17 cellular contexts compared by ENCODE assay signal in genomic region chr15:44670087-44670945, GRCh38. TPM values are rescaled to one million over a fixed set of nuclear protein-coding genes. Genes with fewer than 3 reads are reported as not detected.
DNase-seq lines count a peak whose midpoint lies in the region; ATAC-seq and TF ChIP-seq lines count a peak whose summit lies in the region.
"Had no signal": no experiment of that assay in that cellular context is flagged by ENCODE, and none has a peak within 500 bp of the region (broad histone marks: within the 10 kb centered on the region; RNA-seq: fewer than 3 reads in every experiment).

No MANE protein-coding gene starts in this region.

- CTCF ChIA-PET in T-cell (lab: Charles Lee): interaction anchor here in 1 of 2 donors (0.7 kb wide), 1 partner anchor 41 kb away, joined by 3 read pairs; the partner anchor contains the start of genes B2M and PATL2

- H3K9me3 ChIP-seq in neuronal stem cell (replicated peaks in 1 of 2; ENCODE audit: control insufficient read depth in 2 of 2, insufficient read depth in 1 of 2, low read depth in 1 of 2, low read length in 2 of 2) (peaks cover 0 to 2% of the 10 kb centered on the region in 2 donors), prostate gland (no peaks in the 10 kb centered on the region)

- no peaks in the 10 kb centered on the region for H3K36me3 ChIP-seq in neuronal stem cell (replicated peaks in 1 of 2; ENCODE audit: control insufficient read depth in 2 of 2, insufficient read depth in 2 of 2, low read length in 2 of 2)
- no peaks in the 10 kb centered on the region for H3K36me3 ChIP-seq in prostate gland
- H3K36me3 ChIP-seq: brain microvascular endothelial cell had no signal

- no peaks in the 10 kb centered on the region for H3K9me3 Mint-ChIP-seq in activated T-cell treated with anti-CD3 and anti-CD28 coated beads, Interleukin-2, amount 50 U/mL, for 72 hours
- no peaks in the 10 kb centered on the region for H3K9me3 Mint-ChIP-seq in T-cell
- peaks cover 0 to 3% of the 10 kb centered on the region in 2 donors for H3K9me3 Mint-ChIP-seq in stimulated activated naive B cell treated with anti-CD40 and anti-IgM and Interleukin-4, amounts not matched to agents 10 μg/mL and 1 μg/mL and 100 μg/mL, for 72 hours
- H3K9me3 Mint-ChIP-seq: dendritic cell treated with granulocyte-macrophage colony-stimulating factor and Interleukin-4, amounts not matched to agents 40 ng/mL and 50 ng/mL, for 4 days; H9 had no signal

- no peak for TF ChIP-seq POLR2A in prostate gland (IDR thresholded peaks at IDR 0.05)

- intact Hi-C loops in prostate gland (cut with DNase I): no loop called here

- H3K14ac ChIP-seq in neuronal stem cell (ENCODE audit: low read length): no peak overlapping the region

- H3K9ac ChIP-seq in neuronal stem cell (ENCODE audit: low read depth, low read length, poor library complexity): no peak overlapping the region

- no peak overlapping the region for H3K4me2 ChIP-seq in neuronal stem cell (ENCODE audit: insufficient read depth, low read length, poor library complexity, severe bottlenecking)

- H3K27ac ChIP-seq in neuronal stem cell (replicated peaks; ENCODE audit: low read length) (no peak overlapping the region), prostate gland (no peak overlapping the region)
- H3K27ac ChIP-seq: brain microvascular endothelial cell had no signal

- H4K91ac ChIP-seq in neuronal stem cell (ENCODE audit: low read depth, low read length, poor library complexity): no peak overlapping the region

- no peak for DNase-seq in activated T-cell treated with anti-CD3 and anti-CD28 coated beads, Interleukin-2, amount 50 U/mL, for 72 hours
- DNase-seq in activated T-cell treated with anti-CD3 and anti-CD28 coated beads for 4 hours (no peak), T-cell (no peak), germinal center (ENCODE audit: low spot score) (peak; percentile 24), neuronal stem cell (ENCODE audit: low spot score) (no peak), prostate gland (ENCODE audit: low spot score) (no peak), NCI-H1436 treated with DMSO at 0.1 percent for 48 hours (lab: John Stamatoyannopoulos, UW) (no peak)
- DNase-seq in stimulated activated naive B cell treated with anti-CD40 and anti-IgM and Interleukin-4, amounts not matched to agents 10 μg/mL and 1 μg/mL and 100 μg/mL, for 72 hours: no peak
- DNase-seq: ACHN; brain microvascular endothelial cell; COR-L47; H9; midbrain; NCI-H2171 treated with DMSO at 0.1 percent for 48 hours; stimulated activated CD4-positive, alpha-beta T cell treated with anti-CD3 and anti-CD28 coated beads, Interleukin-4, amount 100 ng/mL, for 24 hours had no signal

- no peaks in the 10 kb centered on the region for H3K27me3 Mint-ChIP-seq in activated T-cell treated with anti-CD3 and anti-CD28 coated beads, Interleukin-2, amount 50 U/mL, for 72 hours (ENCODE audit: low read depth)
- H3K27me3 Mint-ChIP-seq in T-cell: no peaks in the 10 kb centered on the region
- no peaks in the 10 kb centered on the region for H3K27me3 Mint-ChIP-seq in stimulated activated naive B cell treated with anti-CD40 and anti-IgM and Interleukin-4, amounts not matched to agents 10 μg/mL and 1 μg/mL and 100 μg/mL, for 72 hours
- H3K27me3 Mint-ChIP-seq: dendritic cell treated with granulocyte-macrophage colony-stimulating factor and Interleukin-4, amounts not matched to agents 40 ng/mL and 50 ng/mL, for 4 days had no signal

- no peak overlapping the region for H4K8ac ChIP-seq in neuronal stem cell (ENCODE audit: low read depth, low read length)

- H3K4me1 ChIP-seq in neuronal stem cell (ENCODE audit: control insufficient read depth in 2 of 2, insufficient read depth in 1 of 2, low read depth in 1 of 2, low read length in 2 of 2) (no peaks in the 10 kb centered on the region), prostate gland (replicated peaks) (no peaks in the 10 kb centered on the region)

- no peak for ATAC-seq in activated T-cell treated with anti-CD3 and anti-CD28 coated beads, Interleukin-2, amount 50 U/mL, for 72 hours (replicated peaks in 1 of 2)
- ATAC-seq in T-cell (replicated peaks in 1 of 4): no peak
- peak; percentile 52 to 54 for ATAC-seq in stimulated activated naive B cell treated with anti-CD40 and anti-IgM and Interleukin-4, amounts not matched to agents 10 μg/mL and 1 μg/mL and 100 μg/mL, for 72 hours (replicated peaks)
- ATAC-seq: Right ventricle myocardium inferior had no signal

- no peak overlapping the region for H2BK15ac ChIP-seq in neuronal stem cell (ENCODE audit: low read length)

- H3K23ac ChIP-seq in neuronal stem cell (ENCODE audit: low read depth, low read length, poor library complexity): no peak overlapping the region

- TF ChIP-seq CTCF in prostate gland (IDR thresholded peaks at IDR 0.05): no peak

- peaks cover 84% of the 10 kb centered on the region for H3K4me1 Mint-ChIP-seq in activated T-cell treated with anti-CD3 and anti-CD28 coated beads, Interleukin-2, amount 50 U/mL, for 72 hours (ENCODE audit: low read depth)
- peaks cover 90 to 95% (median 95%) of the 10 kb centered on the region in 3 donors for H3K4me1 Mint-ChIP-seq in T-cell
- H3K4me1 Mint-ChIP-seq in stimulated activated naive B cell treated with anti-CD40 and anti-IgM and Interleukin-4, amounts not matched to agents 10 μg/mL and 1 μg/mL and 100 μg/mL, for 72 hours: peaks cover 50 to 87% of the 10 kb centered on the region in 2 donors

- POLR2A ChIA-PET in T-cell (lab: Charles Lee): interaction anchor here (0.6 to 1.6 kb wide), 5 partner anchors 23 to 345 kb away, joined by 3 to 6 read pairs (median 4); partner anchors contain the start of genes B2M (in 1 of the 2) and PATL2 (in 1 of the 2)

- no peaks in the 10 kb centered on the region for H3K79me1 ChIP-seq in neuronal stem cell (ENCODE audit: low read depth, low read length)

- H2AK5ac ChIP-seq in neuronal stem cell (ENCODE audit: low read depth, low read length): no peak overlapping the region

- peaks cover 0 to 1% of the 10 kb centered on the region in 2 donors for H3K36me3 Mint-ChIP-seq in activated T-cell treated with anti-CD3 and anti-CD28 coated beads, Interleukin-2, amount 50 U/mL, for 72 hours (ENCODE audit: insufficient read depth in 2 of 2)
- peaks cover 5% of the 10 kb centered on the region for H3K36me3 Mint-ChIP-seq in T-cell
- peaks cover 3% of the 10 kb centered on the region in 2 donors for H3K36me3 Mint-ChIP-seq in stimulated activated naive B cell treated with anti-CD40 and anti-IgM and Interleukin-4, amounts not matched to agents 10 μg/mL and 1 μg/mL and 100 μg/mL, for 72 hours

- H2BK120ac ChIP-seq in neuronal stem cell (ENCODE audit: low read depth, low read length): no peak overlapping the region

- H3K27ac Mint-ChIP-seq in activated T-cell treated with anti-CD3 and anti-CD28 coated beads, Interleukin-2, amount 50 U/mL, for 72 hours: peak overlapping the region; percentile 91
- H3K27ac Mint-ChIP-seq in T-cell: peak overlapping the region; percentile 93 to 94
- peak overlapping the region; percentile 42 for H3K27ac Mint-ChIP-seq in stimulated activated naive B cell treated with anti-CD40 and anti-IgM and Interleukin-4, amounts not matched to agents 10 μg/mL and 1 μg/mL and 100 μg/mL, for 72 hours
- H3K27ac Mint-ChIP-seq: dendritic cell treated with granulocyte-macrophage colony-stimulating factor and Interleukin-4, amounts not matched to agents 40 ng/mL and 50 ng/mL, for 4 days; H9 had no signal

- H3K4me3 Mint-ChIP-seq in activated T-cell treated with anti-CD3 and anti-CD28 coated beads, Interleukin-2, amount 50 U/mL, for 72 hours: peak overlapping the region in 1 of 2 donors; percentile 51
- H3K4me3 Mint-ChIP-seq in T-cell: peak overlapping the region in 1 of 3 donors; percentile 56
- H3K4me3 Mint-ChIP-seq in stimulated activated naive B cell treated with anti-CD40 and anti-IgM and Interleukin-4, amounts not matched to agents 10 μg/mL and 1 μg/mL and 100 μg/mL, for 72 hours: peak overlapping the region in 1 of 2 donors; percentile 18
- H3K4me3 Mint-ChIP-seq: dendritic cell treated with granulocyte-macrophage colony-stimulating factor and Interleukin-4, amounts not matched to agents 40 ng/mL and 50 ng/mL, for 4 days; H9 had no signal

- no peak overlapping the region for H3K4ac ChIP-seq in neuronal stem cell (ENCODE audit: low read length)

- no peak overlapping the region for H3K18ac ChIP-seq in neuronal stem cell (ENCODE audit: low read length)

- WGBS in neuronal stem cell (ENCODE audit: extremely low coverage in 2 of 2, insufficient read length in 2 of 2, insufficient replicate concordance in 1 of 2), 2 donors: no CpG with 5 or more reads among the region's 6 CpGs
- WGBS in prostate gland: 83% methylated on average over 6 of the region's 6 CpGs

- no peak overlapping the region for H2AFZ ChIP-seq in neuronal stem cell (ENCODE audit: low read length)

- no peak overlapping the region for H3K4me3 ChIP-seq in neuronal stem cell (ENCODE audit: low read length in 2 of 2)
- H3K4me3 ChIP-seq in prostate gland: no peak overlapping the region

- no peak overlapping the region for H2BK5ac ChIP-seq in neuronal stem cell (ENCODE audit: low read length)

- H3K27me3 ChIP-seq in neuronal stem cell (ENCODE audit: control insufficient read depth in 3 of 3, insufficient read depth in 3 of 3, low read depth in 1 of 3, low read length in 3 of 3) (peaks cover 0 to 30% (median 0%) of the 10 kb centered on the region in 3 experiments), prostate gland (replicated peaks; ENCODE audit: insufficient read depth) (no peaks in the 10 kb centered on the region)
- H3K27me3 ChIP-seq: brain microvascular endothelial cell had no signal

- H2BK12ac ChIP-seq in neuronal stem cell (ENCODE audit: low read length): no peak overlapping the region

RNA-seq across cellular contexts. Expression of gene SPG11, which starts 6.9 kb away (rescaled TPM):
- total RNA-seq in activated T-cell treated with anti-CD3 and anti-CD28 coated beads, Interleukin-2, amount 50 U/mL, for 72 hours: 100 to 1,000 TPM; 127 to 134 TPM
- total RNA-seq in T-cell: 100 to 1,000 TPM; 108 to 124 (median 118) TPM
- 13.6 TPM for polyA plus RNA-seq in neuronal stem cell (2013, experiment 1 of 2)
- polyA plus RNA-seq in neuronal stem cell (2013, experiment 2 of 2): 18.0 TPM
- 10 to 100 TPM; 86.2 to 93.7 TPM for total RNA-seq in prostate gland

RNA-seq across cellular contexts. Expression of gene PATL2, which starts 40.8 kb away (rescaled TPM):
- total RNA-seq in activated T-cell treated with anti-CD3 and anti-CD28 coated beads, Interleukin-2, amount 50 U/mL, for 72 hours: 10 to 100 TPM; 50.8 to 52.9 TPM
- total RNA-seq in T-cell: 10 to 100 TPM; 43.5 to 69.7 (median 48.5) TPM
- polyA plus RNA-seq in neuronal stem cell (2013, experiment 1 of 2): 0.49 TPM
- polyA plus RNA-seq in neuronal stem cell (2013, experiment 2 of 2): 0.53 TPM
- total RNA-seq in prostate gland: 1 to 10 TPM in 1 of 2 donors, under 1 TPM in 1; 0.77 to 1.2 TPM

RNA-seq across cellular contexts. Expression of gene B2M, which starts 41.0 kb away (rescaled TPM):
- 1,000 to 10,000 TPM; 5,611 to 6,275 TPM for total RNA-seq in activated T-cell treated with anti-CD3 and anti-CD28 coated beads, Interleukin-2, amount 50 U/mL, for 72 hours
- total RNA-seq in T-cell (1,000 to 10,000 TPM; 5,457 to 6,662 (median 6,121) TPM), prostate gland (1,000 to 10,000 TPM; 2,014 to 2,775 TPM)
- 81.4 TPM for polyA plus RNA-seq in neuronal stem cell (2013, experiment 1 of 2)
- polyA plus RNA-seq in neuronal stem cell (2013, experiment 2 of 2): 82.3 TPM

Comparison
In these comparisons a context has a peak if more than half of its experiments do, and no peak if none do; other contexts are left out.
1. ATAC-seq: peak in stimulated activated naive B cell treated with anti-CD40 and anti-IgM and Interleukin-4, amounts not matched to agents 10 μg/mL and 1 μg/mL and 100 μg/mL, for 72 hours (2 of 2); none in activated T-cell treated with anti-CD3 and anti-CD28 coated beads, Interleukin-2, amount 50 U/mL, for 72 hours (0 of 2) and T-cell (0 of 4).
2. H3K27ac Mint-ChIP-seq: peak in every context shown above with its lines; median percentile 94 in T-cell; 91 in activated T-cell treated with anti-CD3 and anti-CD28 coated beads, Interleukin-2, amount 50 U/mL, for 72 hours; 42 in stimulated activated naive B cell treated with anti-CD40 and anti-IgM and Interleukin-4, amounts not matched to agents 10 μg/mL and 1 μg/mL and 100 μg/mL, for 72 hours.
3. RNA of gene PATL2, which starts 40.8 kb away (total RNA-seq): 50.8 to 52.9 TPM in activated T-cell treated with anti-CD3 and anti-CD28 coated beads, Interleukin-2, amount 50 U/mL, for 72 hours and 43.5 to 69.7 TPM in T-cell; 0.77 to 1.2 TPM in prostate gland; every median in the first group is over 10 times any median in the second.